In the genomic region with DNA sequence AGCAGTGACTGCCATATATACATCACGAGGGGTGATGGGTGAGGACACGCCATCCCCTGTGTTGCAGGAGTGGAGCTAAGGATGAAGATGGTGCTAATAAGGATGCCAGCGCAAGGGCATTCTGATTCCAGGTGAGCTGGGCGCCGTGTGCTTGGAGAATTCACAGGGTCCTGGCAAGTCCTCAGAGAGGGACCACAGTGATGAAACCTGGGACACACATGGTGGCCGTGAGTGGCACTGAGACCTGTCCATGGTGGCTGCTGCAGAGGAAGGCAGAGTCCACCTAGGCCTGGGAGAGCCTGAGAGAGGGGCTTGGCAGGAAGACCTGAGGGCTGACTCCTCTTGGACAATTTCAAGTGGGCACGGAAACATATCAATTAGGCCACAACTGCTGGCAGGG, we compare ENCODE assay signal across 1 cellular context.
TF ChIP-seq lines count a peak whose summit lies in the region.

No MANE protein-coding gene starts in this region.

TF ChIP-seq in Ishikawa, 13 proteins besides CTCF, POLR2A, EP300 and RAD21 (continued from another document):
- TF ChIP-seq, protein P1, sequence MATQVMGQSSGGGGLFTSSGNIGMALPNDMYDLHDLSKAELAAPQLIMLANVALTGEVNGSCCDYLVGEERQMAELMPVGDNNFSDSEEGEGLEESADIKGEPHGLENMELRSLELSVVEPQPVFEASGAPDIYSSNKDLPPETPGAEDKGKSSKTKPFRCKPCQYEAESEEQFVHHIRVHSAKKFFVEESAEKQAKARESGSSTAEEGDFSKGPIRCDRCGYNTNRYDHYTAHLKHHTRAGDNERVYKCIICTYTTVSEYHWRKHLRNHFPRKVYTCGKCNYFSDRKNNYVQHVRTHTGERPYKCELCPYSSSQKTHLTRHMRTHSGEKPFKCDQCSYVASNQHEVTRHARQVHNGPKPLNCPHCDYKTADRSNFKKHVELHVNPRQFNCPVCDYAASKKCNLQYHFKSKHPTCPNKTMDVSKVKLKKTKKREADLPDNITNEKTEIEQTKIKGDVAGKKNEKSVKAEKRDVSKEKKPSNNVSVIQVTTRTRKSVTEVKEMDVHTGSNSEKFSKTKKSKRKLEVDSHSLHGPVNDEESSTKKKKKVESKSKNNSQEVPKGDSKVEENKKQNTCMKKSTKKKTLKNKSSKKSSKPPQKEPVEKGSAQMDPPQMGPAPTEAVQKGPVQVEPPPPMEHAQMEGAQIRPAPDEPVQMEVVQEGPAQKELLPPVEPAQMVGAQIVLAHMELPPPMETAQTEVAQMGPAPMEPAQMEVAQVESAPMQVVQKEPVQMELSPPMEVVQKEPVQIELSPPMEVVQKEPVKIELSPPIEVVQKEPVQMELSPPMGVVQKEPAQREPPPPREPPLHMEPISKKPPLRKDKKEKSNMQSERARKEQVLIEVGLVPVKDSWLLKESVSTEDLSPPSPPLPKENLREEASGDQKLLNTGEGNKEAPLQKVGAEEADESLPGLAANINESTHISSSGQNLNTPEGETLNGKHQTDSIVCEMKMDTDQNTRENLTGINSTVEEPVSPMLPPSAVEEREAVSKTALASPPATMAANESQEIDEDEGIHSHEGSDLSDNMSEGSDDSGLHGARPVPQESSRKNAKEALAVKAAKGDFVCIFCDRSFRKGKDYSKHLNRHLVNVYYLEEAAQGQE (IDR thresholded peaks at IDR 0.05; ENCODE audit: low read depth), result peak; percentile 62
- no peak for TF ChIP-seq FOXM1 (IDR thresholded peaks at IDR 0.05; ENCODE audit: borderline replicate concordance, low read depth)
- no peak for TF ChIP-seq CEBPB (IDR thresholded peaks at IDR 0.05)
- TF ChIP-seq TCF12 (IDR thresholded peaks at IDR 0.05; ENCODE audit: low read depth), result no peak
- TF ChIP-seq ZBTB7A (IDR thresholded peaks at IDR 0.05; ENCODE audit: low read depth), result no peak
- no peak for TF ChIP-seq NFIC (IDR thresholded peaks at IDR 0.05)
